In genomic region chr15:58292761-58293175, GRCh38 we compare ENCODE assay signal across 24 cellular contexts.
DNase-seq lines count a peak whose midpoint lies in the region; ATAC-seq and TF ChIP-seq lines count a peak whose summit lies in the region.
"Had no signal": no experiment of that assay in that cellular context is flagged by ENCODE, and none has a peak within 500 bp of the region (broad histone marks: within the 10 kb centered on the region; RNA-seq: fewer than 3 reads in every experiment).

No MANE protein-coding gene starts in this region.

- H3K36me3 ChIP-seq in DND-41 (ENCODE audit: insufficient read depth, low read length) = no peaks in the 10 kb centered on the region
- H3K36me3 ChIP-seq: MG63, transverse colon had no signal

- H3K4me3 ChIP-seq in DND-41 (ENCODE audit: low read depth in 1 of 2, low read length in 2 of 2) = no peak overlapping the region
- no peak overlapping the region for H3K4me3 ChIP-seq in GM12865 (ENCODE audit: low read depth, low read length)
- H3K4me3 ChIP-seq in fibroblast of the aortic adventitia (ENCODE audit: low read depth, low read length) = no peak overlapping the region
- H3K4me3 ChIP-seq: MG63, psoas muscle, skin epidermis, transverse colon had no signal

- DNase-seq in DND-41 (peak; percentile 40), GM12865 (ENCODE audit: low read depth) (peak; percentile 58), fibroblast of the aortic adventitia (ENCODE audit: low read depth) (peak; percentile 10), NCI-H1436 (lab: John Stamatoyannopoulos, UW) (no peak), NCI-H748 (lab: John Stamatoyannopoulos, UW; ENCODE audit: unreplicated experiment) (no peak), T-cell (no peak)
- DNase-seq in activated CD8-positive, alpha-beta T cell treated with anti-CD3 and anti-CD28 coated beads, Interleukin-2, amount 10 ng/mL, durations not matched to agents 7 days and 5 days = peak; percentile 34
- DNase-seq: activated gamma-delta T cell treated with Interleukin-2 at 50 U/mL for 16 hours; CD4-positive, alpha-beta memory T cell; DMS153; endodermal cell; GDM1; MG63; NCI-H1694 treated with DMSO at 0.1 percent for 48 hours; NCI-H2171 treated with DMSO at 0.1 percent for 48 hours; NCI-H524 treated with DMSO at 0.1 percent for 48 hours; psoas muscle; SHP77 treated with DMSO at 0.1 percent for 48 hours; stimulated activated CD4-positive, alpha-beta T cell treated with anti-CD3 and anti-CD28 coated beads, Interleukin-4, amount 100 ng/mL, for 4 hours; transverse colon had no signal

- H3K79me2 ChIP-seq in DND-41 (ENCODE audit: insufficient read depth, low read length) = no peaks in the 10 kb centered on the region

- ATAC-seq in DND-41 (ENCODE audit: insufficient read depth, low read depth) (peak; percentile 62; the same call in 1 of the 3 replicates), GM18519 (IDR thresholded peaks at IDR 0.05; ENCODE audit: low FRiP score, unreplicated experiment) (no peak), T-cell (replicated peaks in 1 of 4) (no peak)
- no peak for ATAC-seq in activated CD8-positive, alpha-beta T cell treated with anti-CD3 and anti-CD28 coated beads, Interleukin-2, amount 10 ng/mL, durations not matched to agents 7 days and 5 days
- ATAC-seq: psoas muscle had no signal

- TF ChIP-seq CTCF in DND-41 (IDR thresholded peaks at IDR 0.05; ENCODE audit: borderline replicate concordance, extremely low read depth, low read length, poor library complexity, severe bottlenecking) (no peak), GM12865 (IDR thresholded peaks at IDR 0.05; ENCODE audit: insufficient read depth, low read depth, low read length, missing control alignments) (no peak), fibroblast of the aortic adventitia (IDR thresholded peaks at IDR 0.05; ENCODE audit: insufficient read depth, low read length) (no peak)

- H4K20me1 ChIP-seq in DND-41 (ENCODE audit: insufficient read depth, low read length) = no peaks in the 10 kb centered on the region

- H3K27ac Mint-ChIP-seq in activated CD8-positive, alpha-beta T cell treated with anti-CD3 and anti-CD28 coated beads, Interleukin-2, amount 10 ng/mL, durations not matched to agents 7 days and 5 days = peak overlapping the region; percentile 23
- H3K27ac Mint-ChIP-seq in T-cell = no peak overlapping the region
- H3K27ac Mint-ChIP-seq: CD4-positive, alpha-beta memory T cell; endodermal cell; memory B cell had no signal

- H3K27me3 ChIP-seq in DND-41 (ENCODE audit: insufficient read depth, low read length, poor library complexity) = no peaks in the 10 kb centered on the region
- H3K27me3 ChIP-seq: MG63, transverse colon had no signal

- no peak overlapping the region for H3K4me3 Mint-ChIP-seq in activated CD8-positive, alpha-beta T cell treated with anti-CD3 and anti-CD28 coated beads, Interleukin-2, amount 10 ng/mL, durations not matched to agents 7 days and 5 days
- no peak overlapping the region for H3K4me3 Mint-ChIP-seq in T-cell
- H3K4me3 Mint-ChIP-seq: CD4-positive, alpha-beta memory T cell; endodermal cell; memory B cell had no signal

- peaks cover 9% of the 10 kb centered on the region for H3K9me3 Mint-ChIP-seq in activated CD8-positive, alpha-beta T cell treated with anti-CD3 and anti-CD28 coated beads, Interleukin-2, amount 10 ng/mL, durations not matched to agents 7 days and 5 days (ENCODE audit: insufficient read depth)
- peaks cover 3 to 11% (median 9%) of the 10 kb centered on the region in 3 donors for H3K9me3 Mint-ChIP-seq in T-cell

- no peak overlapping the region for H2AFZ ChIP-seq in DND-41 (ENCODE audit: low read depth, low read length)

- H3K4me2 ChIP-seq in DND-41 (ENCODE audit: insufficient read depth, low read length) = no peak overlapping the region

- peaks cover 3% of the 10 kb centered on the region for H3K9me3 ChIP-seq in DND-41 (ENCODE audit: insufficient read depth, low read length, severe bottlenecking)
- H3K9me3 ChIP-seq: transverse colon had no signal

- H3K9ac ChIP-seq in DND-41 (ENCODE audit: low read depth, low read length) = no peak overlapping the region

- no peaks in the 10 kb centered on the region for H3K4me1 ChIP-seq in DND-41 (ENCODE audit: insufficient read depth, low read length)
- H3K4me1 ChIP-seq: psoas muscle, transverse colon had no signal

- CTCF ChIA-PET in activated CD8-positive, alpha-beta T cell treated with anti-CD3 and anti-CD28 coated beads, Interleukin-2, amount 10 ng/mL, durations not matched to agents 7 days and 5 days (lab: Charles Lee) = no interaction called here
- CTCF ChIA-PET in T-cell (lab: Charles Lee) = no interaction called here

- no peak overlapping the region for H3K27ac ChIP-seq in DND-41 (ENCODE audit: low read length)
- H3K27ac ChIP-seq: HL-60, psoas muscle, skin epidermis, transverse colon had no signal

- peaks cover 10% of the 10 kb centered on the region for H3K36me3 Mint-ChIP-seq in activated CD8-positive, alpha-beta T cell treated with anti-CD3 and anti-CD28 coated beads, Interleukin-2, amount 10 ng/mL, durations not matched to agents 7 days and 5 days (ENCODE audit: low read depth)
- peaks cover 2% of the 10 kb centered on the region for H3K36me3 Mint-ChIP-seq in T-cell
- H3K36me3 Mint-ChIP-seq: CD4-positive, alpha-beta memory T cell had no signal

- POLR2A ChIA-PET in activated CD8-positive, alpha-beta T cell treated with anti-CD3 and anti-CD28 coated beads, Interleukin-2, amount 10 ng/mL, durations not matched to agents 7 days and 5 days (lab: Charles Lee) = no interaction called here
- POLR2A ChIA-PET in T-cell (lab: Charles Lee) = no interaction called here

- H3K27me3 Mint-ChIP-seq in activated CD8-positive, alpha-beta T cell treated with anti-CD3 and anti-CD28 coated beads, Interleukin-2, amount 10 ng/mL, durations not matched to agents 7 days and 5 days (ENCODE audit: low read depth) = peaks cover 3% of the 10 kb centered on the region
- H3K27me3 Mint-ChIP-seq in T-cell = no peaks in the 10 kb centered on the region

- H3K4me1 Mint-ChIP-seq in activated CD8-positive, alpha-beta T cell treated with anti-CD3 and anti-CD28 coated beads, Interleukin-2, amount 10 ng/mL, durations not matched to agents 7 days and 5 days (ENCODE audit: low read depth) = peaks cover 25% of the 10 kb centered on the region
- H3K4me1 Mint-ChIP-seq in T-cell = peaks cover 3 to 8% (median 6%) of the 10 kb centered on the region in 3 donors
- H3K4me1 Mint-ChIP-seq: memory B cell had no signal

Comparison
In these comparisons a context has a peak if more than half of its experiments do, and no peak if none do; other contexts are left out.
1. DNase-seq: peak in DND-41 (single experiment), GM12865 (single experiment), activated CD8-positive, alpha-beta T cell treated with anti-CD3 and anti-CD28 coated beads, Interleukin-2, amount 10 ng/mL, durations not matched to agents 7 days and 5 days (single experiment) and fibroblast of the aortic adventitia (single experiment); none in NCI-H1436 (single experiment), NCI-H748 (single experiment) and T-cell (0 of 34).